8 cellular contexts compared by ENCODE assay signal in genomic region chr7:30596043-30596641, GRCh38. TPM values are rescaled to one million over a fixed set of nuclear protein-coding genes. Genes with fewer than 3 reads are reported as not detected.
DNase-seq lines count a peak whose midpoint lies in the region; ATAC-seq, FAIRE-seq and TF ChIP-seq lines count a peak whose summit lies in the region.

No MANE protein-coding gene starts in this region.

- H3F3A ChIP-seq in PC-3 (ENCODE audit: low read length, unreplicated experiment), result no peaks in the 10 kb centered on the region

- no TSS peak for BruUV-seq in PC-3 (replicated peaks; lab: Mats Ljungman, UMichigan)

- H3K36me3 ChIP-seq in BLaER1 treated with 17β-estradiol and CSF1 and Interleukin-3, amounts not matched to agents 10 nM and 100 nM, result peaks cover 33 to 45% (median 40%) of the 10 kb centered on the region in 11 experiments
- peaks cover 13% of the 10 kb centered on the region for H3K36me3 ChIP-seq in PC-3 (ENCODE audit: low read depth, low read length)

- intact Hi-C loops in PC-3 (cut with micrococcal nuclease), result no loop called here

- ATAC-seq in PC-3 (peak; percentile 12; the same call in 1 of the 2 replicates), HG03432 (IDR thresholded peaks at IDR 0.05; ENCODE audit: unreplicated experiment) (no peak)

- FAIRE-seq in urothelium cell line (lab: Jason Lieb, UNC), result no peak

- CTCF ChIA-PET in PC-3 (lab: Charles Lee), result no interaction called here

- no peak for TF ChIP-seq CTCF in GM13977 (IDR thresholded peaks at IDR 0.05; ENCODE audit: extremely low read depth, insufficient read depth, missing control alignments)
- no peak for TF ChIP-seq CTCF in PC-3 (conservative IDR thresholded peaks at IDR 0.05; ENCODE audit: low read depth, low read length)
- no peak for TF ChIP-seq CTCF in cardiac fibroblast (IDR thresholded peaks at IDR 0.05; ENCODE audit: low read depth, low read length)

- H4K20me1 ChIP-seq in BLaER1 treated with 17β-estradiol and CSF1 and Interleukin-3, amounts not matched to agents 10 nM and 100 nM, result peaks cover 29 to 63% (median 50%) of the 10 kb centered on the region in 11 experiments; a peak in 20 of 22 replicates
- peaks cover 16% of the 10 kb centered on the region; the same call in 1 of the 2 replicates for H4K20me1 ChIP-seq in PC-3 (ENCODE audit: low read length)

- DNase-seq in GM13977 (ENCODE audit: low spot score) (peak; percentile 36), PC-3 (peak; percentile 36), cardiac fibroblast (ENCODE audit: low read depth in 2 of 2) (peak; percentile 44 to 60), lung microvascular endothelial cell (ENCODE audit: low read depth in 2 of 2) (peak; percentile 41 to 44), urothelium cell line (ENCODE audit: low spot score) (peak; percentile 21), occipital lobe (lab: John Stamatoyannopoulos, UW) (no peak)

- peak overlapping the region; percentile 93 to 99 (median 96) for H3K27ac ChIP-seq in BLaER1 treated with 17β-estradiol and CSF1 and Interleukin-3, amounts not matched to agents 10 nM and 100 nM
- peak overlapping the region; percentile 71; the same call in 1 of the 2 replicates for H3K27ac ChIP-seq in PC-3 (ENCODE audit: low read length)

- 0 out of 2 replicates have a peak overlapping the region, but pooled peaks have one; percentile 8 for H2AFZ ChIP-seq in PC-3 (ENCODE audit: low read length)

- H3K4me2 ChIP-seq in BLaER1 treated with 17β-estradiol and CSF1 and Interleukin-3, amounts not matched to agents 10 nM and 100 nM, result peak overlapping the region; percentile 85 to 98 (median 91)
- peak overlapping the region; percentile 89 for H3K4me2 ChIP-seq in PC-3 (ENCODE audit: low read length)

- POLR2A ChIA-PET in PC-3 (lab: Charles Lee; ENCODE audit: unreplicated experiment), result no interaction called here

- H3K9me3 ChIP-seq in BLaER1 treated with 17β-estradiol and CSF1 and Interleukin-3, amounts not matched to agents 10 nM and 100 nM (replicated peaks in 1 of 11), result no peaks in the 10 kb centered on the region
- H3K9me3 ChIP-seq in PC-3 (ENCODE audit: low read length), result no peaks in the 10 kb centered on the region

- peaks cover 17 to 40% (median 28%) of the 10 kb centered on the region in 10 experiments for H3K4me1 ChIP-seq in BLaER1 treated with 17β-estradiol and CSF1 and Interleukin-3, amounts not matched to agents 10 nM and 100 nM
- peaks cover 19% of the 10 kb centered on the region for H3K4me1 ChIP-seq in PC-3 (ENCODE audit: insufficient read depth, low read length)

- H3K9me2 ChIP-seq in PC-3 (replicated peaks; ENCODE audit: low read length), result no peaks in the 10 kb centered on the region

- peaks cover 67% of the 10 kb centered on the region for H3K79me2 ChIP-seq in PC-3 (ENCODE audit: low read length)

- H3K9ac ChIP-seq in BLaER1 treated with 17β-estradiol and CSF1 and Interleukin-3, amounts not matched to agents 10 nM and 100 nM, result peak overlapping the region; percentile 90 to 99 (median 96)
- peak overlapping the region; percentile 92 for H3K9ac ChIP-seq in PC-3 (ENCODE audit: low read length)

- peak overlapping the region; percentile 84 to 100 (median 94) for H3K4me3 ChIP-seq in BLaER1 treated with 17β-estradiol and CSF1 and Interleukin-3, amounts not matched to agents 10 nM and 100 nM
- H3K4me3 ChIP-seq in PC-3 (ENCODE audit: low read length) (peak overlapping the region; percentile 100), cardiac fibroblast (replicated peaks in 1 of 2; ENCODE audit: low read depth in 2 of 2, low read length in 2 of 2) (peak overlapping the region; percentile 79 to 92)

- no peaks in the 10 kb centered on the region for H3K27me3 ChIP-seq in BLaER1 treated with 17β-estradiol and CSF1 and Interleukin-3, amounts not matched to agents 10 nM and 100 nM
- H3K27me3 ChIP-seq in PC-3 (ENCODE audit: low read length), result no peaks in the 10 kb centered on the region

- in situ Hi-C loops in GM13977 (cut with MboI; ENCODE audit: low pct_unique_long_range_greater_than_20kb, low sequenced_read_pairs, unreplicated experiment), result no loop called here

RNA-seq across cellular contexts. Expression of gene GARS1, which starts 1.5 kb away (rescaled TPM):
- total RNA-seq in PC-3 (2014; rRNA removed) (95.4 and 106 TPM in 2 replicates), lung microvascular endothelial cell (63.0 and 75.0 TPM in 2 replicates), occipital lobe (47.1 TPM)
